ENCODE assay signal across 24 cellular contexts in the genomic region with DNA sequence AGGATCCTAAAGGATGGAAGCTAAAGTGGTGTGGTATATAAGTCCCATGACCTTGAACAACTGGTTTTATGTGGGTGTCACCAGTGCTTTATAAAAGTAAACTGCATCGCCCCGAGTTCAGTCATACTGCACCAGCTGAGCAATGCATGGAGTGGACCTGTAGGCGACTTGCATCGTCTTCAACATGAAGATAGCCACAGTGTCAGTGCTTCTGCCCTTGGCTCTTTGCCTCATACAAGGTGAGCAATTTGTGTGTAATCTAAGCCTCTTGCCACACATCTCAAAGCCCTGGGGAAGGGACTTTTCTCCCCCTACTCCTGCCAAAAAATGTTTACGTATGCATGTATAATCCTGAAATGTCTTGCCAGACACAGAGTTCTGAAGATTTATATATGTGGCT. TPM values are rescaled to one million over a fixed set of nuclear protein-coding genes. Genes with fewer than 3 reads are reported as not detected.
"Had no signal": no experiment of that assay in that cellular context is flagged by ENCODE, and none has a peak within 500 bp of the region (broad histone marks: within the 10 kb centered on the region; RNA-seq: fewer than 3 reads in every experiment).

TSS of gene SPINK5 (plus strand) at position 120 of the 400 bp plus-strand sequence. CDS start at position 185, 65 bp downstream.

- H3K9me3 ChIP-seq: esophagus muscularis mucosa, left ventricle myocardium inferior, right atrium auricular region had no signal

- FAIRE-seq: astrocyte had no signal

- H3K4me3 ChIP-seq: cardiac muscle cell, dorsolateral prefrontal cortex, esophagus muscularis mucosa, left ventricle myocardium inferior, right atrium auricular region had no signal

- H3K27me3 ChIP-seq: cardiac muscle cell, esophagus muscularis mucosa, right atrium auricular region had no signal

- H3K36me3 ChIP-seq: cardiac muscle cell, esophagus muscularis mucosa, left ventricle myocardium inferior, right atrium auricular region had no signal

- H3K4me1 ChIP-seq: esophagus muscularis mucosa, right atrium auricular region had no signal

- DNase-seq: activated CD4-positive, alpha-beta T cell treated with anti-CD3 and anti-CD28 coated beads, Interleukin-2, amount 50 U/mL, for 48 hours; activated CD8-positive, alpha-beta memory T cell treated with anti-CD3 and anti-CD28 coated beads, Interleukin-2, amount 10 ng/mL, durations not matched to agents 7 days and 5 days; activated naive CD4-positive, alpha-beta T cell treated with anti-CD3 and anti-CD28 coated beads, Interleukin-2, amount 50 U/mL, for 16 hours; activated T-cell treated with anti-CD3 and anti-CD28 coated beads, Interleukin-2, amount 50 U/mL, for 1 hour; dorsolateral prefrontal cortex; endodermal cell; hippocampal formation; kidney; left ventricle myocardium inferior; mesendoderm; occipital lobe; stimulated activated CD4-positive, alpha-beta T cell treated with anti-CD3 and anti-CD28 coated beads, Interleukin-15, amount 100 ng/mL, for 24 hours; stimulated activated CD4-positive, alpha-beta T cell treated with anti-CD3 and anti-CD28 coated beads, Interleukin-4, amount 100 ng/mL, for 24 hours; stimulated activated naive CD8-positive, alpha-beta T cell treated with anti-CD3 and anti-CD28 coated beads, Interleukin-15, Interleukin-2, amounts not matched to agents 100 U/mL and 50 U/mL, for 24 hours; T-cell; T-helper 9 cell had no signal

- H3K27ac ChIP-seq: cardiac muscle cell, dorsolateral prefrontal cortex, esophagus muscularis mucosa, left ventricle myocardium inferior, right atrium auricular region had no signal

RNA-seq across cellular contexts. Expression of gene SPINK5, which starts in this region (rescaled TPM):
- total RNA-seq: activated CD8-positive, alpha-beta memory T cell treated with anti-CD3 and anti-CD28 coated beads, Interleukin-2, amount 10 ng/mL, durations not matched to agents 7 days and 5 days; activated T-helper 2 cell treated with anti-CD3 and anti-CD28 coated beads, Interferon-gamma antibody, Interleukin-2, Interleukin-4, amounts not matched to agents 10 μg/mL and 5 μg/mL and 100 μg/mL, durations not matched to agents 14 hours and 24 hours and 36 hours; fibroblast of villous mesenchyme; natural killer cell treated with Interleukin-12 subunit alpha and Interleukin-12 subunit beta and Interleukin-15 and Interleukin-18, amount 100 ng/mL, for 72 hours; occipital lobe; skeletal muscle tissue had no signal
